13 cellular contexts compared by ENCODE assay signal in genomic region chr20:45949542-45950329, GRCh38. TPM values are rescaled to one million over a fixed set of nuclear protein-coding genes. Genes with fewer than 3 reads are reported as not detected.
DNase-seq lines count a peak whose midpoint lies in the region; ATAC-seq and TF ChIP-seq lines count a peak whose summit lies in the region.
"Had no signal": no experiment of that assay in that cellular context is flagged by ENCODE, and none has a peak within 500 bp of the region (broad histone marks: within the 10 kb centered on the region; RNA-seq: fewer than 3 reads in every experiment).

No MANE protein-coding gene starts in this region.

- no peak overlapping the region for H2AFZ ChIP-seq in HCT116 (ENCODE audit: low read depth, low read length, poor library complexity, severe bottlenecking)
- H2AFZ ChIP-seq: hepatocyte had no signal

- no peak overlapping the region for H3K9ac ChIP-seq in HCT116 (ENCODE audit: low read length)

- CTCF ChIA-PET in HCT116 (lab: Charles Lee), result no interaction called here

- H3K36me3 ChIP-seq in HCT116 (ENCODE audit: control insufficient read depth in 1 of 2, insufficient read depth in 2 of 2, low read length in 2 of 2), result peaks cover 19 to 33% of the 10 kb centered on the region in 2 experiments; a peak in 3 of 4 replicates

- TF ChIP-seq RAD21 in HCT116 (IDR thresholded peaks at IDR 0.05; ENCODE audit: low read depth), result no peak

- H3K27ac ChIP-seq in HCT116 (ENCODE audit: low read depth, low read length), result no peak overlapping the region
- H3K27ac ChIP-seq: hepatocyte, left ventricle myocardium inferior had no signal

- no peak for TF ChIP-seq POLR2A in HCT116 (IDR thresholded peaks at IDR 0.05; ENCODE audit: borderline replicate concordance, extremely low read depth, insufficient read depth, insufficient read length)

- peaks cover 16% of the 10 kb centered on the region for H3K36me3 Mint-ChIP-seq in mesothelial cell of epicardium

- H3K4me3 ChIP-seq in HCT116 (replicated peaks in 1 of 2; ENCODE audit: low read depth in 1 of 2, low read length in 2 of 2), result no peak overlapping the region
- H3K4me3 ChIP-seq: hepatocyte, left ventricle myocardium inferior, skin epidermis had no signal

- H3K9me2 ChIP-seq in HCT116 (ENCODE audit: insufficient read depth), result no peaks in the 10 kb centered on the region

- no peaks in the 10 kb centered on the region for H3K79me2 ChIP-seq in HCT116 (ENCODE audit: insufficient read depth, low read length)
- H3K79me2 ChIP-seq: hepatocyte had no signal

- ATAC-seq in HCT116, result no peak

- no peak overlapping the region for H3K4me2 ChIP-seq in HCT116 (ENCODE audit: low read length)
- H3K4me2 ChIP-seq: hepatocyte had no signal

- H3K9me3 Mint-ChIP-seq in mesothelial cell of epicardium, result no peaks in the 10 kb centered on the region
- H3K9me3 Mint-ChIP-seq: brain had no signal

- H3K4me1 ChIP-seq in HCT116 (ENCODE audit: control insufficient read depth in 1 of 2, insufficient read depth in 2 of 2, low read length in 2 of 2), result no peaks in the 10 kb centered on the region

- H3K27me3 Mint-ChIP-seq in mesothelial cell of epicardium (ENCODE audit: low read depth), result no peaks in the 10 kb centered on the region
- H3K27me3 Mint-ChIP-seq: brain had no signal

- no peaks in the 10 kb centered on the region for H3K27me3 ChIP-seq in HCT116 (ENCODE audit: insufficient read depth, low read length)
- H3K27me3 ChIP-seq: hepatocyte had no signal

- H3K4me1 Mint-ChIP-seq in mesothelial cell of epicardium, result no peaks in the 10 kb centered on the region
- H3K4me1 Mint-ChIP-seq: brain had no signal

- TF ChIP-seq CTCF in HCT116 (IDR thresholded peaks at IDR 0.05 in 2 of 3, conservative IDR thresholded peaks at IDR 0.05 in 1 of 3; ENCODE audit: borderline replicate concordance in 1 of 3, insufficient read depth in 1 of 3, low read depth in 2 of 3, low read length in 2 of 3), result no peak
- TF ChIP-seq CTCF in mesothelial cell of epicardium (IDR thresholded peaks at IDR 0.05; ENCODE audit: unreplicated experiment), result no peak

- POLR2A ChIA-PET in HCT116 (lab: Charles Lee), result interaction anchor here (1.7 kb wide), 1 partner anchor 15 kb away, joined by 8 read pairs; the partner anchor contains the start of gene PCIF1

- intact Hi-C loops in HCT116 (cut with micrococcal nuclease), result no loop called here

- H3K9me3 ChIP-seq in HCT116 (ENCODE audit: control insufficient read depth in 1 of 2, insufficient read depth in 1 of 2, low read depth in 1 of 2, low read length in 2 of 2), result no peaks in the 10 kb centered on the region
- H3K9me3 ChIP-seq: left ventricle myocardium inferior had no signal

- H3K27ac Mint-ChIP-seq in mesothelial cell of epicardium, result peak overlapping the region; percentile 60

- no TSS peak for BruUV-seq in HCT116 (replicated peaks; lab: Mats Ljungman, UMichigan)

- no peak overlapping the region for H3K4me3 Mint-ChIP-seq in mesothelial cell of epicardium
- H3K4me3 Mint-ChIP-seq: brain had no signal

- DNase-seq in COLO668 (lab: John Stamatoyannopoulos, UW; ENCODE audit: unreplicated experiment), result peak; percentile 46
- DNase-seq in HCT116 (ENCODE audit: low read depth, low spot score), result no peak
- DNase-seq in mesothelial cell of epicardium (ENCODE audit: low spot score in 2 of 2, unreplicated experiment in 2 of 2), result no peak
- no peak for DNase-seq in epidermal melanocyte (ENCODE audit: insufficient read length, low spot score)
- DNase-seq in NCI-H2227 (lab: John Stamatoyannopoulos, UW; ENCODE audit: unreplicated experiment), result no peak
- DNase-seq: activated CD4-positive, alpha-beta T cell treated with anti-CD3 and anti-CD28 coated beads for 1 hour; activated T-cell treated with anti-CD3 and anti-CD28 coated beads, Interleukin-2, amount 50 U/mL, for 1 hour; COR-L47; left ventricle myocardium inferior; NCI-H2081 treated with DMSO at 0.1 percent for 48 hours had no signal

- no peaks in the 10 kb centered on the region for H4K20me1 ChIP-seq in HCT116 (ENCODE audit: insufficient read depth)

- RAD21 ChIA-PET in HCT116 (lab: Charles Lee; ENCODE audit: low non-redundant PET in 1 of 2, low total read pairs in 2 of 2, uncharacterized antibody in 2 of 2, unreplicated experiment in 2 of 2), result no interaction called here

TF ChIP-seq in HCT116, 20 proteins besides CTCF, POLR2A, EP300 and RAD21:
- TF ChIP-seq FOSL1 (IDR thresholded peaks at IDR 0.05; ENCODE audit: low read depth), result no peak
- no peak for TF ChIP-seq REST (IDR thresholded peaks at IDR 0.05; ENCODE audit: low read depth)
- TF ChIP-seq POLR2AphosphoS5 (IDR thresholded peaks at IDR 0.05; ENCODE audit: low read depth, low read length), result peak; percentile 32; the same call in 1 of the 2 replicates
- TF ChIP-seq SRF (IDR thresholded peaks at IDR 0.05; ENCODE audit: low read depth), result no peak
- no peak for TF ChIP-seq ZNF274 (IDR thresholded peaks at IDR 0.05; ENCODE audit: low read depth, low read length)
- TF ChIP-seq ELF1 (IDR thresholded peaks at IDR 0.05; ENCODE audit: borderline replicate concordance, low read depth), result no peak
- TF ChIP-seq ZBTB33 (IDR thresholded peaks at IDR 0.05; ENCODE audit: extremely low read depth, insufficient replicate concordance, low read length), result no peak
- TF ChIP-seq SP1 (IDR thresholded peaks at IDR 0.05; ENCODE audit: low read depth), result no peak
- TF ChIP-seq CEBPB (IDR thresholded peaks at IDR 0.05; ENCODE audit: low read depth), result no peak
TF ChIP-seq in HCT116: peak in this region for 1.

RNA-seq across cellular contexts. Expression of gene PCIF1, which starts 15.3 kb away (rescaled TPM):
- total RNA-seq in HCT116 (2021; ENCODE audit: unreplicated experiment), result 31.8 TPM
- 32.4 and 33.1 TPM in 2 replicates for polyA plus RNA-seq in HCT116 (2012)
- total RNA-seq in mesothelial cell of epicardium, result 43.7 to 45.2 TPM (median 44.4 TPM) in 3 replicates

RNA-seq across cellular contexts. Expression of gene ZNF335, which starts 22.3 kb away (rescaled TPM):
- total RNA-seq in HCT116 (2021; ENCODE audit: unreplicated experiment), result 20.8 TPM
- 17.5 and 19.2 TPM in 2 replicates for polyA plus RNA-seq in HCT116 (2012)
- 31.1 to 33.5 TPM (median 31.6 TPM) in 3 replicates for total RNA-seq in mesothelial cell of epicardium

RNA-seq across cellular contexts. Expression of gene PLTP, which starts 37.8 kb away (rescaled TPM):
- total RNA-seq in HCT116 (2021; ENCODE audit: unreplicated experiment), result 4.7 TPM
- polyA plus RNA-seq in HCT116 (2012), result 7.1 and 7.5 TPM in 2 replicates
- total RNA-seq in mesothelial cell of epicardium, result 54.6 to 58.1 TPM (median 55.5 TPM) in 3 replicates

RNA-seq across cellular contexts. Expression of gene CTSA, which starts 58.6 kb away (rescaled TPM):
- total RNA-seq in HCT116 (2021; ENCODE audit: unreplicated experiment), result 109 TPM
- 116 and 130 TPM in 2 replicates for polyA plus RNA-seq in HCT116 (2012)
- 74.4 to 86.7 TPM (median 78.8 TPM) in 3 replicates for total RNA-seq in mesothelial cell of epicardium

RNA-seq across cellular contexts. Expression of gene NEURL2, which starts 58.7 kb away (rescaled TPM):
- total RNA-seq in HCT116 (2021; ENCODE audit: unreplicated experiment) (0.96 TPM), mesothelial cell of epicardium (7.2 to 8.3 TPM (median 8.1 TPM) in 3 replicates)
- 0.27 and 0.59 TPM in 2 replicates for polyA plus RNA-seq in HCT116 (2012)
